In the genomic region with DNA sequence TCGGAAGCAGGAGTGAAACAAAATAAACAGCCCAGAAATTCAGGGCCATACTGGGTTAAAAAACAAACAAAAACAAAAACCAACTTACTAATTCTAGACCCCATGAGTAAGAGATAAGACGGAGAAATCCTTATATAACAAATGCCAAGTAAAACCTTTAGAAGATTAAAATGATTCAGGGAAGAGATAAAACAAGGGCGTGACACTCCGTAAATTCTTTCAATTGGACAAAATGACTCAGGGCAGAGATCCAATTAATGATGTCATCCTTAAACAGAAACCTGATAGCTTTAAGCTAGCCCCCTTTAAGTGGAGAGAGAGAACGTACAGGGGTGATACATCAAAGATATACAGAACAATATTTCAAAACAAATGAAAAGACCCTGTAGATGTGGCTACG, we compare ENCODE assay signal across 1 cellular context.
TF ChIP-seq lines count a peak whose summit lies in the region.

No MANE protein-coding gene starts in this region.

TF ChIP-seq in HEK293, 187 proteins besides CTCF, POLR2A, EP300 and RAD21 (continued from another document and continues in another):
- TF ChIP-seq, protein P1, sequence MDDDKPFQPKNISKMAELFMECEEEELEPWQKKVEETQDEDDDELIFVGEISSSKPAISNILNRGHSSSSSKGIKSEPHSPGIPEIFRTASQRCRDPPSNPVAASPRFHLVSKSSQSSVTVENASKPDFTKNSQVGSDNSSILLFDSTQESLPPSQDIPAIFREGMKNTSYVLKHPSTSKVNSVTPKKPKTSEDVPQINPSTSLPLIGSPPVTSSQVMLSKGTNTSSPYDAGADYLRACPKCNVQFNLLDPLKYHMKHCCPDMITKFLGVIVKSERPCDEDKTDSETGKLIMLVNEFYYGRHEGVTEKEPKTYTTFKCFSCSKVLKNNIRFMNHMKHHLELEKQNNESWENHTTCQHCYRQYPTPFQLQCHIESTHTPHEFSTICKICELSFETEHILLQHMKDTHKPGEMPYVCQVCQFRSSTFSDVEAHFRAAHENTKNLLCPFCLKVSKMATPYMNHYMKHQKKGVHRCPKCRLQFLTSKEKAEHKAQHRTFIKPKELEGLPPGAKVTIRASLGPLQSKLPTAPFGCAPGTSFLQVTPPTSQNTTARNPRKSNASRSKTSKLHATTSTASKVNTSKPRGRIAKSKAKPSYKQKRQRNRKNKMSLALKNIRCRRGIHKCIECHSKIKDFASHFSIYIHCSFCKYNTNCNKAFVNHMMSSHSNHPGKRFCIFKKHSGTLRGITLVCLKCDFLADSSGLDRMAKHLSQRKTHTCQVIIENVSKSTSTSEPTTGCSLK (tag by site-specific recombination; IDR thresholded peaks at IDR 0.05) = no peak
- TF ChIP-seq ZNF558 (tag by site-specific recombination; IDR thresholded peaks at IDR 0.05) = peak; percentile 43; the same call in 1 of the 2 replicates
- no peak for TF ChIP-seq ZNF132 (tag by site-specific recombination; IDR thresholded peaks at IDR 0.05; ENCODE audit: borderline replicate concordance)
- TF ChIP-seq, protein P2, sequence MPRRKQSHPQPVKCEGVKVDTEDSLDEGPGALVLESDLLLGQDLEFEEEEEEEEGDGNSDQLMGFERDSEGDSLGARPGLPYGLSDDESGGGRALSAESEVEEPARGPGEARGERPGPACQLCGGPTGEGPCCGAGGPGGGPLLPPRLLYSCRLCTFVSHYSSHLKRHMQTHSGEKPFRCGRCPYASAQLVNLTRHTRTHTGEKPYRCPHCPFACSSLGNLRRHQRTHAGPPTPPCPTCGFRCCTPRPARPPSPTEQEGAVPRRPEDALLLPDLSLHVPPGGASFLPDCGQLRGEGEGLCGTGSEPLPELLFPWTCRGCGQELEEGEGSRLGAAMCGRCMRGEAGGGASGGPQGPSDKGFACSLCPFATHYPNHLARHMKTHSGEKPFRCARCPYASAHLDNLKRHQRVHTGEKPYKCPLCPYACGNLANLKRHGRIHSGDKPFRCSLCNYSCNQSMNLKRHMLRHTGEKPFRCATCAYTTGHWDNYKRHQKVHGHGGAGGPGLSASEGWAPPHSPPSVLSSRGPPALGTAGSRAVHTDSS (tag by site-specific recombination; IDR thresholded peaks at IDR 0.05) = 0 out of 2 replicates have a peak, but pooled peaks have one; percentile 22
- TF ChIP-seq ZFP69B (tag by site-specific recombination; IDR thresholded peaks at IDR 0.05) = peak; percentile 93
- no peak for TF ChIP-seq ZFHX2 (tag by site-specific recombination; conservative IDR thresholded peaks at IDR 0.05)
- TF ChIP-seq, protein P3, sequence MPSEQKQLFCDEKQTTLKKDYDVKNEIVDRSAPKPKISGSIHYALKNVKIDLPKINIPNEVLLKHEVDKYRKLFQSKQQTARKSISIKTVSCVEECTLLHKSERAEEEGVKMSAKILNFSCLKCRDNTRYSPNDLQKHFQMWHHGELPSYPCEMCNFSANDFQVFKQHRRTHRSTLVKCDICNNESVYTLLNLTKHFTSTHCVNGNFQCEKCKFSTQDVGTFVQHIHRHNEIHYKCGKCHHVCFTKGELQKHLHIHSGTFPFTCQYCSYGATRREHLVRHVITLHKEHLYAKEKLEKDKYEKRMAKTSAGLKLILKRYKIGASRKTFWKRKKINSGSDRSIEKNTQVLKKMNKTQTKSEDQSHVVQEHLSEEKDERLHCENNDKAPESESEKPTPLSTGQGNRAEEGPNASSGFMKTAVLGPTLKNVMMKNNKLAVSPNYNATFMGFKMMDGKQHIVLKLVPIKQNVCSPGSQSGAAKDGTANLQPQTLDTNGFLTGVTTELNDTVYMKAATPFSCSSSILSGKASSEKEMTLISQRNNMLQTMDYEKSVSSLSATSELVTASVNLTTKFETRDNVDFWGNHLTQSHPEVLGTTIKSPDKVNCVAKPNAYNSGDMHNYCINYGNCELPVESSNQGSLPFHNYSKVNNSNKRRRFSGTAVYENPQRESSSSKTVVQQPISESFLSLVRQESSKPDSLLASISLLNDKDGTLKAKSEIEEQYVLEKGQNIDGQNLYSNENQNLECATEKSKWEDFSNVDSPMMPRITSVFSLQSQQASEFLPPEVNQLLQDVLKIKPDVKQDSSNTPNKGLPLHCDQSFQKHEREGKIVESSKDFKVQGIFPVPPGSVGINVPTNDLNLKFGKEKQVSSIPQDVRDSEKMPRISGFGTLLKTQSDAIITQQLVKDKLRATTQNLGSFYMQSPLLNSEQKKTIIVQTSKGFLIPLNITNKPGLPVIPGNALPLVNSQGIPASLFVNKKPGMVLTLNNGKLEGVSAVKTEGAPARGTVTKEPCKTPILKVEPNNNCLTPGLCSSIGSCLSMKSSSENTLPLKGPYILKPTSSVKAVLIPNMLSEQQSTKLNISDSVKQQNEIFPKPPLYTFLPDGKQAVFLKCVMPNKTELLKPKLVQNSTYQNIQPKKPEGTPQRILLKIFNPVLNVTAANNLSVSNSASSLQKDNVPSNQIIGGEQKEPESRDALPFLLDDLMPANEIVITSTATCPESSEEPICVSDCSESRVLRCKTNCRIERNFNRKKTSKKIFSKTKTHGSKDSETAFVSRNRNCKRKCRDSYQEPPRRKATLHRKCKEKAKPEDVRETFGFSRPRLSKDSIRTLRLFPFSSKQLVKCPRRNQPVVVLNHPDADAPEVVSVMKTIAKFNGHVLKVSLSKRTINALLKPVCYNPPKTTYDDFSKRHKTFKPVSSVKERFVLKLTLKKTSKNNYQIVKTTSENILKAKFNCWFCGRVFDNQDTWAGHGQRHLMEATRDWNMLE (tag by site-specific recombination; conservative IDR thresholded peaks at IDR 0.05; ENCODE audit: low read depth) = peak; percentile 31; the same call in 1 of the 2 replicates
- no peak for TF ChIP-seq ZNF341 (tag by site-specific recombination; IDR thresholded peaks at IDR 0.05; ENCODE audit: low read depth)
- TF ChIP-seq ZXDB (tag by site-specific recombination; IDR thresholded peaks at IDR 0.05) = peak; percentile 96
- peak; percentile 92 for TF ChIP-seq KLF7 (tag by site-specific recombination; IDR thresholded peaks at IDR 0.05; ENCODE audit: borderline replicate concordance)
- no peak for TF ChIP-seq REPIN1 (tag by site-specific recombination; IDR thresholded peaks at IDR 0.05; ENCODE audit: low read depth)
- TF ChIP-seq OSR2 (tag by site-specific recombination; IDR thresholded peaks at IDR 0.05) = peak; percentile 89
- TF ChIP-seq YY2 (tag by site-specific recombination; IDR thresholded peaks at IDR 0.05) = no peak
- TF ChIP-seq ZNF48 (tag by site-specific recombination; IDR thresholded peaks at IDR 0.05) = no peak
- TF ChIP-seq, protein P4, sequence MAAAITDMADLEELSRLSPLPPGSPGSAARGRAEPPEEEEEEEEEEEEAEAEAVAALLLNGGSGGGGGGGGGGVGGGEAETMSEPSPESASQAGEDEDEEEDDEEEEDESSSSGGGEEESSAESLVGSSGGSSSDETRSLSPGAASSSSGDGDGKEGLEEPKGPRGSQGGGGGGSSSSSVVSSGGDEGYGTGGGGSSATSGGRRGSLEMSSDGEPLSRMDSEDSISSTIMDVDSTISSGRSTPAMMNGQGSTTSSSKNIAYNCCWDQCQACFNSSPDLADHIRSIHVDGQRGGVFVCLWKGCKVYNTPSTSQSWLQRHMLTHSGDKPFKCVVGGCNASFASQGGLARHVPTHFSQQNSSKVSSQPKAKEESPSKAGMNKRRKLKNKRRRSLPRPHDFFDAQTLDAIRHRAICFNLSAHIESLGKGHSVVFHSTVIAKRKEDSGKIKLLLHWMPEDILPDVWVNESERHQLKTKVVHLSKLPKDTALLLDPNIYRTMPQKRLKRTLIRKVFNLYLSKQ (tag by site-specific recombination; IDR thresholded peaks at IDR 0.05; ENCODE audit: borderline replicate concordance) = no peak
- no peak for TF ChIP-seq ZNF544 (tag by site-specific recombination; IDR thresholded peaks at IDR 0.05)
- TF ChIP-seq ZFP3 (tag by site-specific recombination; IDR thresholded peaks at IDR 0.05; ENCODE audit: low read depth) = no peak
- no peak for TF ChIP-seq ZNF404 (tag by site-specific recombination; IDR thresholded peaks at IDR 0.05)
- TF ChIP-seq ZNF146 (tag by site-specific recombination; IDR thresholded peaks at IDR 0.05) = peak; percentile 63
- TF ChIP-seq ZNF350 (tag by site-specific recombination; IDR thresholded peaks at IDR 0.05) = no peak
- peak; percentile 36; the same call in 1 of the 2 replicates for TF ChIP-seq ZNF664 (tag by site-specific recombination; IDR thresholded peaks at IDR 0.05)
- peak; percentile 90 for TF ChIP-seq SP7 (tag by site-specific recombination; IDR thresholded peaks at IDR 0.05)
- peak; percentile 98 for TF ChIP-seq KLF10 (tag by site-specific recombination; IDR thresholded peaks at IDR 0.05)
- no peak for TF ChIP-seq ZNF354C (tag by site-specific recombination; IDR thresholded peaks at IDR 0.05; ENCODE audit: borderline replicate concordance, low read depth)
- TF ChIP-seq, protein P5, sequence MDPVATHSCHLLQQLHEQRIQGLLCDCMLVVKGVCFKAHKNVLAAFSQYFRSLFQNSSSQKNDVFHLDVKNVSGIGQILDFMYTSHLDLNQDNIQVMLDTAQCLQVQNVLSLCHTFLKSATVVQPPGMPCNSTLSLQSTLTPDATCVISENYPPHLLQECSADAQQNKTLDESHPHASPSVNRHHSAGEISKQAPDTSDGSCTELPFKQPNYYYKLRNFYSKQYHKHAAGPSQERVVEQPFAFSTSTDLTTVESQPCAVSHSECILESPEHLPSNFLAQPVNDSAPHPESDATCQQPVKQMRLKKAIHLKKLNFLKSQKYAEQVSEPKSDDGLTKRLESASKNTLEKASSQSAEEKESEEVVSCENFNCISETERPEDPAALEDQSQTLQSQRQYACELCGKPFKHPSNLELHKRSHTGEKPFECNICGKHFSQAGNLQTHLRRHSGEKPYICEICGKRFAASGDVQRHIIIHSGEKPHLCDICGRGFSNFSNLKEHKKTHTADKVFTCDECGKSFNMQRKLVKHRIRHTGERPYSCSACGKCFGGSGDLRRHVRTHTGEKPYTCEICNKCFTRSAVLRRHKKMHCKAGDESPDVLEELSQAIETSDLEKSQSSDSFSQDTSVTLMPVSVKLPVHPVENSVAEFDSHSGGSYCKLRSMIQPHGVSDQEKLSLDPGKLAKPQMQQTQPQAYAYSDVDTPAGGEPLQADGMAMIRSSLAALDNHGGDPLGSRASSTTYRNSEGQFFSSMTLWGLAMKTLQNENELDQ (tag by site-specific recombination; IDR thresholded peaks at IDR 0.05; ENCODE audit: low read depth) = no peak
- no peak for TF ChIP-seq ZNF529 (tag by site-specific recombination; IDR thresholded peaks at IDR 0.05; ENCODE audit: insufficient replicate concordance)
- no peak for TF ChIP-seq HOXA7 (CRISPR knock-in tag; IDR thresholded peaks at IDR 0.05; ENCODE audit: borderline replicate concordance)
- TF ChIP-seq MEIS1 (CRISPR knock-in tag; IDR thresholded peaks at IDR 0.05; ENCODE audit: borderline replicate concordance) = no peak
- TF ChIP-seq ZNF555 (tag by site-specific recombination; conservative IDR thresholded peaks at IDR 0.05) = no peak
- TF ChIP-seq ZFP41 (tag by site-specific recombination; IDR thresholded peaks at IDR 0.05; ENCODE audit: borderline replicate concordance) = no peak
- no peak; the same call in 1 of the 2 replicates for TF ChIP-seq ZNF623 (tag by site-specific recombination; IDR thresholded peaks at IDR 0.05)
- TF ChIP-seq, protein P6, sequence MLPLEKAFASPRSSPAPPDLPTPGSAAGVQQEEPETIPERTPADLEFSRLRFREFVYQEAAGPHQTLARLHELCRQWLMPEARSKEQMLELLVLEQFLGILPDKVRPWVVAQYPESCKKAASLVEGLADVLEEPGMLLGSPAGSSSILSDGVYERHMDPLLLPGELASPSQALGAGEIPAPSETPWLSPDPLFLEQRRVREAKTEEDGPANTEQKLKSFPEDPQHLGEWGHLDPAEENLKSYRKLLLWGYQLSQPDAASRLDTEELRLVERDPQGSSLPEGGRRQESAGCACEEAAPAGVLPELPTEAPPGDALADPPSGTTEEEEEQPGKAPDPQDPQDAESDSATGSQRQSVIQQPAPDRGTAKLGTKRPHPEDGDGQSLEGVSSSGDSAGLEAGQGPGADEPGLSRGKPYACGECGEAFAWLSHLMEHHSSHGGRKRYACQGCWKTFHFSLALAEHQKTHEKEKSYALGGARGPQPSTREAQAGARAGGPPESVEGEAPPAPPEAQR (tag by site-specific recombination; IDR thresholded peaks at IDR 0.05) = peak; percentile 66; the same call in 1 of the 2 replicates
- TF ChIP-seq, protein P7, sequence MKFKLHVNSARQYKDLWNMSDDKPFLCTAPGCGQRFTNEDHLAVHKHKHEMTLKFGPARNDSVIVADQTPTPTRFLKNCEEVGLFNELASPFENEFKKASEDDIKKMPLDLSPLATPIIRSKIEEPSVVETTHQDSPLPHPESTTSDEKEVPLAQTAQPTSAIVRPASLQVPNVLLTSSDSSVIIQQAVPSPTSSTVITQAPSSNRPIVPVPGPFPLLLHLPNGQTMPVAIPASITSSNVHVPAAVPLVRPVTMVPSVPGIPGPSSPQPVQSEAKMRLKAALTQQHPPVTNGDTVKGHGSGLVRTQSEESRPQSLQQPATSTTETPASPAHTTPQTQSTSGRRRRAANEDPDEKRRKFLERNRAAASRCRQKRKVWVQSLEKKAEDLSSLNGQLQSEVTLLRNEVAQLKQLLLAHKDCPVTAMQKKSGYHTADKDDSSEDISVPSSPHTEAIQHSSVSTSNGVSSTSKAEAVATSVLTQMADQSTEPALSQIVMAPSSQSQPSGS (tag by site-specific recombination; IDR thresholded peaks at IDR 0.05; ENCODE audit: low read depth) = peak; percentile 97
- TF ChIP-seq ZEB2 (tag by site-specific recombination; IDR thresholded peaks at IDR 0.05) = peak; percentile 89
- TF ChIP-seq GLI2 (tag by site-specific recombination; IDR thresholded peaks at IDR 0.05; ENCODE audit: borderline replicate concordance, low read depth) = peak; percentile 68; the same call in 1 of the 2 replicates
- no peak for TF ChIP-seq ZNF707 (tag by site-specific recombination; IDR thresholded peaks at IDR 0.05)
- peak; percentile 73; the same call in 1 of the 2 replicates for TF ChIP-seq TCF7L2 (IDR thresholded peaks at IDR 0.05; ENCODE audit: borderline replicate concordance, low read depth, low read length)
- no peak for TF ChIP-seq ZBTB20 (tag by site-specific recombination; IDR thresholded peaks at IDR 0.05)
- TF ChIP-seq ZNF423 (tag by site-specific recombination; IDR thresholded peaks at IDR 0.05) = no peak
- no peak for TF ChIP-seq ZNF777 (tag by site-specific recombination; IDR thresholded peaks at IDR 0.05; ENCODE audit: borderline replicate concordance)
- no peak for TF ChIP-seq YY1 (tag by site-specific recombination; IDR thresholded peaks at IDR 0.05)
- TF ChIP-seq ZNF510 (tag by site-specific recombination; IDR thresholded peaks at IDR 0.05; ENCODE audit: insufficient replicate concordance) = no peak
- TF ChIP-seq KLF9 (tag by site-specific recombination; IDR thresholded peaks at IDR 0.05; ENCODE audit: low read depth) = peak; percentile 88
- no peak for TF ChIP-seq ZNF792 (tag by site-specific recombination; IDR thresholded peaks at IDR 0.05)
- peak; percentile 49; the same call in 1 of the 2 replicates for TF ChIP-seq ZNF501 (tag by site-specific recombination; IDR thresholded peaks at IDR 0.05)
- no peak for TF ChIP-seq ZNF571 (tag by site-specific recombination; IDR thresholded peaks at IDR 0.05)
